24 cellular contexts compared by ENCODE assay signal in genomic region chr1:29671957-29672356, GRCh38.
"Had no signal": no experiment of that assay in that cellular context is flagged by ENCODE, and none has a peak within 500 bp of the region (broad histone marks: within the 10 kb centered on the region; RNA-seq: fewer than 3 reads in every experiment).

No MANE protein-coding gene starts in this region.

- H3K9me3 ChIP-seq: ascending aorta, body of pancreas had no signal

- H3K27me3 ChIP-seq: ascending aorta, body of pancreas had no signal

- H3K36me3 Mint-ChIP-seq: activated CD4-positive, alpha-beta memory T cell treated with anti-CD3 and anti-CD28 coated beads for 36 hours; activated naive CD4-positive, alpha-beta T cell treated with anti-CD3 and anti-CD28 coated beads, Interleukin-2, amount 50 U/mL, for 24 hours had no signal

- H3K9me3 Mint-ChIP-seq: activated B cell treated with CpG ODN at 0.5 μM for 24 hours; activated CD4-positive, alpha-beta memory T cell treated with anti-CD3 and anti-CD28 coated beads for 36 hours; activated CD4-positive, alpha-beta T cell treated with anti-CD3 and anti-CD28 coated beads, Interleukin-2, amount 10 ng/mL, durations not matched to agents 7 days and 5 days; activated naive CD4-positive, alpha-beta T cell treated with anti-CD3 and anti-CD28 coated beads, Interleukin-2, amount 50 U/mL, for 24 hours; activated T-cell treated with anti-CD3 and anti-CD28 coated beads, Interleukin-2, amount 50 U/mL, for 72 hours; activated T-helper 2 cell treated with anti-CD3 and anti-CD28 coated beads, Interferon-gamma antibody, Interleukin-2, Interleukin-4, amounts not matched to agents 10 μg/mL and 5 μg/mL and 100 μg/mL, durations not matched to agents 14 hours and 24 hours and 36 hours; central memory CD8-positive, alpha-beta T cell had no signal

- ATAC-seq: activated T-cell treated with anti-CD3 and anti-CD28 coated beads, Interleukin-2, amount 50 U/mL, for 72 hours; body of pancreas; T-helper 17 cell had no signal

- H3K27ac Mint-ChIP-seq: activated B cell treated with CpG ODN at 0.5 μM for 24 hours; activated CD4-positive, alpha-beta memory T cell treated with anti-CD3 and anti-CD28 coated beads for 36 hours; activated CD4-positive, alpha-beta T cell treated with anti-CD3 and anti-CD28 coated beads, Interleukin-2, amount 10 ng/mL, durations not matched to agents 7 days and 5 days; activated naive CD4-positive, alpha-beta T cell treated with anti-CD3 and anti-CD28 coated beads, Interleukin-2, amount 50 U/mL, for 24 hours; activated T-cell treated with anti-CD3 and anti-CD28 coated beads, Interleukin-2, amount 50 U/mL, for 72 hours; activated T-helper 2 cell treated with anti-CD3 and anti-CD28 coated beads, Interferon-gamma antibody, Interleukin-2, Interleukin-4, amounts not matched to agents 10 μg/mL and 5 μg/mL and 100 μg/mL, durations not matched to agents 14 hours and 24 hours and 36 hours; T-helper 17 cell had no signal

- H3K4me3 Mint-ChIP-seq: activated B cell treated with CpG ODN at 0.5 μM for 24 hours; activated CD4-positive, alpha-beta memory T cell treated with anti-CD3 and anti-CD28 coated beads for 36 hours; activated CD4-positive, alpha-beta T cell treated with anti-CD3 and anti-CD28 coated beads, Interleukin-2, amount 10 ng/mL, durations not matched to agents 7 days and 5 days; activated naive CD4-positive, alpha-beta T cell treated with anti-CD3 and anti-CD28 coated beads, Interleukin-2, amount 50 U/mL, for 24 hours; activated T-cell treated with anti-CD3 and anti-CD28 coated beads, Interleukin-2, amount 50 U/mL, for 72 hours; central memory CD8-positive, alpha-beta T cell; T-helper 17 cell had no signal

- H3K4me3 ChIP-seq: ascending aorta, body of pancreas had no signal

- H3K4me1 Mint-ChIP-seq: activated B cell treated with CpG ODN at 0.5 μM for 24 hours; activated CD4-positive, alpha-beta T cell treated with anti-CD3 and anti-CD28 coated beads, Interleukin-2, amount 10 ng/mL, durations not matched to agents 7 days and 5 days; activated naive CD4-positive, alpha-beta T cell treated with anti-CD3 and anti-CD28 coated beads, Interleukin-2, amount 50 U/mL, for 24 hours; central memory CD8-positive, alpha-beta T cell; T-helper 17 cell had no signal

- H3K4me1 ChIP-seq: ascending aorta, body of pancreas had no signal

- DNase-seq: activated B cell treated with CpG ODN at 0.5 μM for 24 hours; activated CD4-positive, alpha-beta memory T cell treated with anti-CD3 and anti-CD28 coated beads for 36 hours; activated CD4-positive, alpha-beta T cell treated with anti-CD3 and anti-CD28 coated beads for 1 hour; activated CD4-positive, alpha-beta T cell treated with anti-CD3 and anti-CD28 coated beads, Interleukin-2, amount 10 ng/mL, durations not matched to agents 7 days and 5 days; activated naive CD4-positive, alpha-beta T cell; activated T-cell treated with anti-CD3 and anti-CD28 coated beads, Interleukin-2, amount 50 U/mL, for 72 hours; body of pancreas; Kasumi-1; KBM-7; NCI-H1048; NCI-H1417; NCI-H1930; NCI-H2171; NCI-H226; NCI-H510A; NCI-H526 treated with DMSO at 0.1 percent for 48 hours; NCI-H82; SIG-M5; T-helper 17 cell; T-helper 9 cell had no signal

- H3K27ac ChIP-seq: ascending aorta, body of pancreas had no signal

- H3K36me3 ChIP-seq: ascending aorta had no signal
